In the genomic region with DNA sequence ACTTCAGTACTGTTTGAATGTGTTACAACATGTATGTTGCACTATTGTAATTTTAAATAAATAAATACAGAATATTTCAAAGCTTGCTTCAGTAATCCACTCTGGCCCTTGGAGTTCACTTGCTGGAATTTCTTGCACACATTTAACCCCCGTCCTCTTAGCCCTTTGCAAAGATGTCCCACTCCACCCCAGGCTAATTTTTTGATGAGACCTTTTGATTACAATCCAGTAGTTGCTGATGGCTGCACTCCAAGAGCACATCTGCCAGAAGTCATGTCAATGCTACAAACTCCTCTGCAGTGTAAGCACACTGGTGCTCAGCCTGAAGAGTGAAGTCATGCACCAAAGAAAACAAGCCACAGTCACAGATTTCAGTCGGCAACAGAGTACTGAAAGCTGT, we compare ENCODE assay signal across 17 cellular contexts. TPM values are rescaled to one million over a fixed set of nuclear protein-coding genes. Genes with fewer than 3 reads are reported as not detected.
"Had no signal": no experiment of that assay in that cellular context is flagged by ENCODE, and none has a peak within 500 bp of the region (broad histone marks: within the 10 kb centered on the region; RNA-seq: fewer than 3 reads in every experiment).

No MANE protein-coding gene starts in this region.

- H3K4me3 ChIP-seq: neural progenitor cell, testis, upper lobe of right lung had no signal

- H3K9ac ChIP-seq: neural progenitor cell had no signal

- ATAC-seq: stimulated activated naive CD8-positive, alpha-beta T cell treated with anti-CD3 and anti-CD28 coated beads, Interleukin-15, amount 100 ng/mL, for 72 hours; upper lobe of right lung had no signal

- H3K4me2 ChIP-seq: neural progenitor cell had no signal

- H2AFZ ChIP-seq: neural progenitor cell had no signal

- H3K36me3 ChIP-seq: neural progenitor cell, upper lobe of right lung had no signal

- H3K27ac ChIP-seq: neural progenitor cell, testis, upper lobe of right lung had no signal

- DNase-seq: activated CD4-positive, alpha-beta T cell treated with anti-CD3 and anti-CD28 coated beads, Interleukin-2, amount 50 U/mL, for 1 hour; activated CD4-positive, CD25-positive, alpha-beta regulatory T cell; activated naive CD4-positive, alpha-beta T cell treated with anti-CD3 and anti-CD28 coated beads, Interleukin-2, amount 50 U/mL, for 16 hours; amniotic stem cell; endodermal cell; erythroblast; hippocampal formation; retina; stimulated activated CD4-positive, alpha-beta T cell treated with anti-CD3 and anti-CD28 coated beads, Interleukin-15, amount 100 ng/mL, for 24 hours; stimulated activated CD4-positive, alpha-beta T cell treated with anti-CD3 and anti-CD28 coated beads, Interleukin-4, amount 100 ng/mL, for 24 hours; stimulated activated naive CD8-positive, alpha-beta T cell treated with anti-CD3 and anti-CD28 coated beads, Interleukin-15, amount 100 ng/mL, for 72 hours; testis; upper lobe of right lung had no signal

- H3K27me3 ChIP-seq: testis, upper lobe of right lung had no signal

- H3K9me3 ChIP-seq: testis, upper lobe of right lung had no signal

RNA-seq across cellular contexts. Expression of gene MEGF11, which starts 35.2 kb away (rescaled TPM):
- total RNA-seq: activated CD8-positive, alpha-beta memory T cell treated with anti-CD3 and anti-CD28 coated beads for 36 hours; dermis microvascular lymphatic vessel endothelial cell; myocyte had no signal
